In genomic region chr19:21586341-21587116, GRCh38 we compare ENCODE assay signal across 9 cellular contexts.
A peak's percentile ranks its signal among the peaks of the same experiment; 100 is the strongest.
DNase-seq lines count a peak whose midpoint lies in the region; ATAC-seq and TF ChIP-seq lines count a peak whose summit lies in the region.
"Had no signal": no experiment of that assay in that cellular context is flagged by ENCODE, and none has a peak within 500 bp of the region (broad histone marks: within the 10 kb centered on the region; RNA-seq: fewer than 3 reads in every experiment).

No MANE protein-coding gene starts in this region.

- peaks cover 6% of the 10 kb centered on the region for H3K9me3 Mint-ChIP-seq in activated CD8-positive, alpha-beta T cell treated with anti-CD3 and anti-CD28 coated beads, Interleukin-2, amount 10 ng/mL, durations not matched to agents 7 days and 5 days (ENCODE audit: insufficient read depth)
- peaks cover 11% of the 10 kb centered on the region for H3K9me3 Mint-ChIP-seq in glutamatergic neuron (ENCODE audit: unreplicated experiment)

- TF ChIP-seq POLR2A in ovary (IDR thresholded peaks at IDR 0.05) = no peak

- no peaks in the 10 kb centered on the region for H3K27me3 Mint-ChIP-seq in activated CD8-positive, alpha-beta T cell treated with anti-CD3 and anti-CD28 coated beads, Interleukin-2, amount 10 ng/mL, durations not matched to agents 7 days and 5 days (ENCODE audit: low read depth)
- H3K27me3 Mint-ChIP-seq in glutamatergic neuron (ENCODE audit: unreplicated experiment) = peaks cover 8% of the 10 kb centered on the region

- H3K4me1 Mint-ChIP-seq in activated CD8-positive, alpha-beta T cell treated with anti-CD3 and anti-CD28 coated beads, Interleukin-2, amount 10 ng/mL, durations not matched to agents 7 days and 5 days (ENCODE audit: low read depth) = peaks cover 16% of the 10 kb centered on the region
- H3K4me1 Mint-ChIP-seq in glutamatergic neuron (ENCODE audit: low read depth, unreplicated experiment) = peaks cover 1% of the 10 kb centered on the region

- no peaks in the 10 kb centered on the region for H3K9me2 ChIP-seq in OCI-LY7 (ENCODE audit: insufficient read depth, low read length)

- H3K27ac ChIP-seq in DND-41 (ENCODE audit: low read length) (peak overlapping the region; percentile 99), ovary (peak overlapping the region; percentile 26 to 47), OCI-LY7 (ENCODE audit: low read depth, low read length, poor library complexity, severe bottlenecking) (no peak overlapping the region)

- BruUV-seq in OCI-LY7 (replicated peaks; lab: Mats Ljungman, UMichigan) = no TSS peak

- H3K4me1 ChIP-seq in DND-41 (ENCODE audit: insufficient read depth, low read length) (peaks cover 66% of the 10 kb centered on the region), ovary (ENCODE audit: insufficient read depth) (no peaks in the 10 kb centered on the region), OCI-LY7 (ENCODE audit: insufficient read depth, low read length, poor library complexity, severe bottlenecking) (no peaks in the 10 kb centered on the region)

- H3K4me2 ChIP-seq in DND-41 (ENCODE audit: insufficient read depth, low read length) (peak overlapping the region; percentile 68), OCI-LY7 (ENCODE audit: low read length) (no peak overlapping the region)

- peak; percentile 18 for TF ChIP-seq CTCF in DND-41 (IDR thresholded peaks at IDR 0.05; ENCODE audit: borderline replicate concordance, extremely low read depth, low read length, poor library complexity, severe bottlenecking)
- no peak for TF ChIP-seq CTCF in glutamatergic neuron (IDR thresholded peaks at IDR 0.05; ENCODE audit: partially characterized antibody, unreplicated experiment)
- no peak for TF ChIP-seq CTCF in ovary (IDR thresholded peaks at IDR 0.05)
- no peak for TF ChIP-seq CTCF in OCI-LY7 (conservative IDR thresholded peaks at IDR 0.05; ENCODE audit: low read length)

- TF ChIP-seq EP300 in ovary (IDR thresholded peaks at IDR 0.05) = no peak

- no peaks in the 10 kb centered on the region for H3K9me3 ChIP-seq in DND-41 (ENCODE audit: insufficient read depth, low read length, severe bottlenecking)
- H3K9me3 ChIP-seq in ovary = no peaks in the 10 kb centered on the region
- no peaks in the 10 kb centered on the region for H3K9me3 ChIP-seq in OCI-LY7 (ENCODE audit: low read length)

- POLR2A ChIA-PET in activated CD8-positive, alpha-beta T cell treated with anti-CD3 and anti-CD28 coated beads, Interleukin-2, amount 10 ng/mL, durations not matched to agents 7 days and 5 days (lab: Charles Lee) = interaction anchor here (2.4 kb wide), 1 partner anchor 81 kb away, joined by 9 read pairs; the partner anchor contains the start of gene ZNF429
- POLR2A ChIA-PET in OCI-LY7 (lab: Charles Lee) = no interaction called here

- H3K27me3 ChIP-seq in DND-41 (ENCODE audit: insufficient read depth, low read length, poor library complexity) = no peaks in the 10 kb centered on the region
- H3K27me3 ChIP-seq in ovary = no peaks in the 10 kb centered on the region

- ATAC-seq in DND-41 (ENCODE audit: insufficient read depth, low read depth) (peak; percentile 75), HG03108 (IDR thresholded peaks at IDR 0.05; ENCODE audit: unreplicated experiment) (no peak)
- ATAC-seq in activated CD8-positive, alpha-beta T cell treated with anti-CD3 and anti-CD28 coated beads, Interleukin-2, amount 10 ng/mL, durations not matched to agents 7 days and 5 days = peak; percentile 79
- ATAC-seq: GM12878 had no signal

- DNase-seq in DND-41 (peak; percentile 74), glutamatergic neuron (peak; percentile 55), ovary (peak in 3 of 5 donors; percentile 51 to 57 (median 57)), OCI-LY7 (ENCODE audit: low spot score) (no peak), T1000 (lab: John Stamatoyannopoulos, UW) (no peak), NCI-H1930 (lab: John Stamatoyannopoulos, UW) (no peak)
- peak; percentile 40 for DNase-seq in activated CD8-positive, alpha-beta T cell treated with anti-CD3 and anti-CD28 coated beads, Interleukin-2, amount 10 ng/mL, durations not matched to agents 7 days and 5 days

- H3K79me2 ChIP-seq in DND-41 (ENCODE audit: insufficient read depth, low read length) (peaks cover 68% of the 10 kb centered on the region), OCI-LY7 (ENCODE audit: insufficient read depth, low read depth, low read length) (no peaks in the 10 kb centered on the region)

- peaks cover 39% of the 10 kb centered on the region for H3K36me3 ChIP-seq in DND-41 (ENCODE audit: insufficient read depth, low read length)
- H3K36me3 ChIP-seq in ovary = no peaks in the 10 kb centered on the region
- H3K36me3 ChIP-seq in OCI-LY7 (ENCODE audit: insufficient read depth, low read length) = no peaks in the 10 kb centered on the region

- WGBS in ovary, 3 donors = 1 to 6% (median 2%) methylated on average over 36 to 70 of the region's 70 CpGs

- CTCF ChIA-PET in activated CD8-positive, alpha-beta T cell treated with anti-CD3 and anti-CD28 coated beads, Interleukin-2, amount 10 ng/mL, durations not matched to agents 7 days and 5 days (lab: Charles Lee) = no interaction called here
- CTCF ChIA-PET in OCI-LY7 (lab: Charles Lee; ENCODE audit: unreplicated experiment) = no interaction called here

- H3K36me3 Mint-ChIP-seq in activated CD8-positive, alpha-beta T cell treated with anti-CD3 and anti-CD28 coated beads, Interleukin-2, amount 10 ng/mL, durations not matched to agents 7 days and 5 days (ENCODE audit: low read depth) = peaks cover 8% of the 10 kb centered on the region
- peaks cover 3% of the 10 kb centered on the region for H3K36me3 Mint-ChIP-seq in glutamatergic neuron (ENCODE audit: unreplicated experiment)

- H3K9ac ChIP-seq in DND-41 (ENCODE audit: low read depth, low read length) = peak overlapping the region; percentile 99

- H2AFZ ChIP-seq in DND-41 (ENCODE audit: low read depth, low read length) (peak overlapping the region; percentile 78), OCI-LY7 (ENCODE audit: low read length) (no peak overlapping the region)

- intact Hi-C loops in ovary (cut with DNase I) = no loop called here
- intact Hi-C loops in OCI-LY7 (cut with micrococcal nuclease; ENCODE audit: unreplicated experiment) = no loop called here

- H4K20me1 ChIP-seq in DND-41 (ENCODE audit: insufficient read depth, low read length) (no peaks in the 10 kb centered on the region), OCI-LY7 (ENCODE audit: insufficient read depth, low read length) (no peaks in the 10 kb centered on the region)

- H3K4me3 ChIP-seq in DND-41 (ENCODE audit: low read depth in 1 of 2, low read length in 2 of 2) (peak overlapping the region; percentile 83 to 94), ovary (peak overlapping the region; percentile 42), OCI-LY7 (ENCODE audit: low read depth, low read length, poor library complexity, severe bottlenecking) (no peak overlapping the region)
- H3K4me3 ChIP-seq: GM12878 had no signal

- H3K27ac Mint-ChIP-seq in activated CD8-positive, alpha-beta T cell treated with anti-CD3 and anti-CD28 coated beads, Interleukin-2, amount 10 ng/mL, durations not matched to agents 7 days and 5 days = no peak overlapping the region
- peak overlapping the region; percentile 79 for H3K27ac Mint-ChIP-seq in glutamatergic neuron (ENCODE audit: unreplicated experiment)

- peak overlapping the region; percentile 61 for H3K4me3 Mint-ChIP-seq in activated CD8-positive, alpha-beta T cell treated with anti-CD3 and anti-CD28 coated beads, Interleukin-2, amount 10 ng/mL, durations not matched to agents 7 days and 5 days
- peak overlapping the region; percentile 81 for H3K4me3 Mint-ChIP-seq in glutamatergic neuron (ENCODE audit: unreplicated experiment)

Comparison
In these comparisons a context has a peak if more than half of its experiments do, and no peak if none do; other contexts are left out.
1. DNase-seq: peak in DND-41 (single experiment), activated CD8-positive, alpha-beta T cell treated with anti-CD3 and anti-CD28 coated beads, Interleukin-2, amount 10 ng/mL, durations not matched to agents 7 days and 5 days (single experiment), glutamatergic neuron (single experiment) and ovary (3 of 5); none in OCI-LY7 (single experiment), T1000 (single experiment) and NCI-H1930 (0 of 2).